10 cellular contexts compared by ENCODE assay signal in the genomic region with DNA sequence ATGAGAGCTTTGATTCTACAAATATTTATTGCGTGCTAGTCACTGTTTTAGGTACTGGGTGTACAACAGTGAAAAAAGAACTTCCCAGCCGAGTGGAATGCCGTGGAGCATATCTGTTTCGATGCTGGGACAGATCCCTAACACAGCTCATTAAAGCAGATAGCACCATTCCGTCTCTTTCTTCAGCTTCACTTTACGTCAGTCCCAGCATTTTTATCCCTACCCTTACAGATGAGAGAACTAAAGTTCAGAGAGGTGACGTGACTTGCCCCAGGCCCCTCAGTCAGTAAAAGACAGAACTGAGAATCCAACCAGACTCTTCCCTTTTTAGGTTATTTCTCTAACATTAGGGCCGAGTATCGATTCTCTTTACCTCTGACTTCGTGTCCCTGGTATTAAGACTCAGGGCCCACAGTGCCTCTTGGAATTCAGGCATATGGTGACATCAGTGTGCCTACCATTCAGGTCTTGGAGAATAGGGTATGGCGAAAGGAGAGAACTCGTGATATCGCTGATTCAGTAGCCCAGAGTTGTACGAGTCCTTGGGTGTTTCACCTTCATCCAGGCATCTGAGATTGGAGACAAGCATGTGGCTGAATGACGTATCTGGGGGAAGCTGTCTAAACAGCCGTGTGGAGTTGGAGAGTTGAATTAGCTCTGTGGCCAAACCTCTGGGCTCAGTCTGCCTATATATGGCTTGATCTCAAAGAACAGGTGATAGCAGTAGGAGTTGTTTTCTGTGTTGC. TPM values are rescaled to one million over a fixed set of nuclear protein-coding genes. Genes with fewer than 3 reads are reported as not detected.
DNase-seq lines count a peak whose midpoint lies in the region; ATAC-seq, FAIRE-seq and TF ChIP-seq lines count a peak whose summit lies in the region.
"Had no signal": no experiment of that assay in that cellular context is flagged by ENCODE, and none has a peak within 500 bp of the region (broad histone marks: within the 10 kb centered on the region; RNA-seq: fewer than 3 reads in every experiment).

No MANE protein-coding gene starts in this region.

- H3K4me1 ChIP-seq in HCT116 (ENCODE audit: control insufficient read depth in 1 of 2, insufficient read depth in 2 of 2, low read length in 2 of 2) (peaks cover 27 to 85% of the 10 kb centered on the region in 2 experiments), K562 (replicated peaks in 1 of 2; ENCODE audit: control insufficient read depth in 2 of 2, insufficient read depth in 2 of 2, low read length in 2 of 2) (peaks cover 60 to 81% of the 10 kb centered on the region in 2 experiments), spleen (peaks cover 55 to 96% (median 87%) of the 10 kb centered on the region in 6 donors)

- peaks cover 97% of the 10 kb centered on the region for H3K79me2 ChIP-seq in HCT116 (ENCODE audit: insufficient read depth, low read length)
- H3K79me2 ChIP-seq in K562 (ENCODE audit: control insufficient read depth, insufficient read depth, low read length), result peaks cover 90% of the 10 kb centered on the region

- H3K4me2 ChIP-seq in HCT116 (ENCODE audit: low read length) (no peak overlapping the region), K562 (ENCODE audit: insufficient read depth, low read length) (peak overlapping the region; percentile 77)

- H3K9me1 ChIP-seq in K562 (ENCODE audit: control insufficient read depth, insufficient read depth, low read length), result peaks cover 3% of the 10 kb centered on the region

- TF ChIP-seq POLR2A in HCT116 (IDR thresholded peaks at IDR 0.05; ENCODE audit: borderline replicate concordance, extremely low read depth, insufficient read depth, insufficient read length) (no peak), K562 (conservative IDR thresholded peaks at IDR 0.05) (no peak), spleen (IDR thresholded peaks at IDR 0.05) (no peak)

- peaks cover 0 to 33% of the 10 kb centered on the region in 2 experiments; a peak in 2 of 4 replicates for H3K36me3 ChIP-seq in HCT116 (ENCODE audit: control insufficient read depth in 1 of 2, insufficient read depth in 2 of 2, low read length in 2 of 2)
- peaks cover 49% of the 10 kb centered on the region for H3K36me3 ChIP-seq in K562 (ENCODE audit: control insufficient read depth, insufficient read depth, low read length)
- peaks cover 0 to 35% (median 0%) of the 10 kb centered on the region in 6 donors for H3K36me3 ChIP-seq in spleen

- H3K27me3 ChIP-seq in HCT116 (ENCODE audit: insufficient read depth, low read length) (no peaks in the 10 kb centered on the region), K562 (ENCODE audit: control insufficient read depth in 2 of 2, insufficient read depth in 2 of 2, low read length in 2 of 2) (no peaks in the 10 kb centered on the region), layer of hippocampus (ENCODE audit: control insufficient read depth, insufficient read depth, low read length) (no peaks in the 10 kb centered on the region), spleen (replicated peaks in 1 of 7) (no peaks in the 10 kb centered on the region)

- POLR2A ChIA-PET in HCT116 (lab: Charles Lee) (no interaction called here), K562 (lab: Yijun Ruan, JAX) (interaction anchor here (0.6 to 3.1 kb wide), 8 partner anchors 10 to 108 kb away, joined by 3 to 31 read pairs (median 3); a partner anchor contains a TSS)

- H4K20me1 ChIP-seq in HCT116 (ENCODE audit: insufficient read depth), result peaks cover 16% of the 10 kb centered on the region; the same call in 1 of the 2 replicates
- peaks cover 5% of the 10 kb centered on the region; the same call in 1 of the 2 replicates for H4K20me1 ChIP-seq in K562 (replicated peaks; ENCODE audit: control insufficient read depth, insufficient read depth, low read length)

- H2AFZ ChIP-seq in HCT116 (ENCODE audit: low read depth, low read length, poor library complexity, severe bottlenecking), result no peak overlapping the region
- no peak overlapping the region for H2AFZ ChIP-seq in K562 (ENCODE audit: low read depth, low read length)

- TF ChIP-seq RAD21 in HCT116 (IDR thresholded peaks at IDR 0.05; ENCODE audit: low read depth) (no peak), K562 (CRISPR knock-in tag; conservative IDR thresholded peaks at IDR 0.05 in 1 of 2, IDR thresholded peaks at IDR 0.05 in 1 of 2) (no peak)

- DNase-seq in HCT116 (ENCODE audit: low read depth, low spot score), result no peak
- DNase-seq in K562 (ENCODE audit: extremely low read depth in 1 of 4, low spot score in 3 of 4), result peak in 2 of 4 experiments; percentile 56 to 84
- no peak for DNase-seq in spleen
- no peak for DNase-seq in COR-L47 (lab: John Stamatoyannopoulos, UW)
- DNase-seq in HPDE6-E6E7 (ENCODE audit: extremely low spot score), result no peak
- no peak for DNase-seq in NCI-H1048 (lab: John Stamatoyannopoulos, UW)
- DNase-seq: HCEC 1CT, T1000 had no signal

- H3K4me3 ChIP-seq in HCT116 (replicated peaks in 1 of 2; ENCODE audit: low read depth in 1 of 2, low read length in 2 of 2) (no peak overlapping the region), K562 (no peak overlapping the region), spleen (no peak overlapping the region)

- 16% methylated on average over 16 of the region's 16 CpGs for WGBS in K562 (ENCODE audit: insufficient coverage, low coverage, missing lambda C conversion rate)
- WGBS in spleen, 5 donors, result 62 to 78% (median 70%) methylated on average over 16 of the region's 16 CpGs

- CTCF ChIA-PET in HCT116 (lab: Charles Lee), result interaction anchor here (1.7 kb wide), 1 partner anchor 9 kb away, joined by 4 read pairs; no protein-coding TSS in a partner anchor
- CTCF ChIA-PET in K562 (lab: Yijun Ruan, JAX; ENCODE audit: low intra/inter-chr PET ratio), result no interaction called here

- TF ChIP-seq EP300 in K562 (IDR thresholded peaks at IDR 0.05; ENCODE audit: low read length), result peak; percentile 53; the same call in 1 of the 2 replicates

- H3K9me2 ChIP-seq in HCT116 (ENCODE audit: insufficient read depth), result no peaks in the 10 kb centered on the region

- no peak overlapping the region; the same call in 1 of the 2 replicates for H3K27ac ChIP-seq in HCT116 (ENCODE audit: low read depth, low read length)
- peak overlapping the region; percentile 89 for H3K27ac ChIP-seq in K562 (ENCODE audit: extremely low read depth, low read depth, low read length)
- H3K27ac ChIP-seq in layer of hippocampus (ENCODE audit: low read depth, low read length), result peak overlapping the region; percentile 39
- peak overlapping the region; percentile 48 to 91 (median 66) for H3K27ac ChIP-seq in spleen

- peak; percentile 79 for FAIRE-seq in K562 (lab: Jason Lieb, UNC)

- TF ChIP-seq CTCF in HCT116 (IDR thresholded peaks at IDR 0.05 in 2 of 3, conservative IDR thresholded peaks at IDR 0.05 in 1 of 3; ENCODE audit: borderline replicate concordance in 1 of 3, insufficient read depth in 1 of 3, low read depth in 2 of 3, low read length in 2 of 3), result no peak
- no peak for TF ChIP-seq CTCF in K562 (IDR thresholded peaks at IDR 0.05 in 2 of 3, conservative IDR thresholded peaks at IDR 0.05 in 1 of 3; ENCODE audit: insufficient read depth in 2 of 3, low read depth in 1 of 3, low read length in 3 of 3)
- TF ChIP-seq CTCF in spleen (IDR thresholded peaks at IDR 0.05 in 8 of 11, conservative IDR thresholded peaks at IDR 0.05 in 3 of 11), result no peak

- intact Hi-C loops in HCT116 (cut with micrococcal nuclease), result no loop called here
- intact Hi-C loops in K562 (cut with micrococcal nuclease), result loop anchor here (1.0 to 5.0 kb wide), 3 partner anchors 19 to 53 kb away; no protein-coding TSS in a partner anchor
- intact Hi-C loops in spleen (cut with DNase I; ENCODE audit: low total_unique reads), result no loop called here

- ATAC-seq in HCT116, result no peak
- peak; percentile 51 for ATAC-seq in K562
- no peak for ATAC-seq in HG02642 (IDR thresholded peaks at IDR 0.05; ENCODE audit: poor library complexity, unreplicated experiment)

- RAD21 ChIA-PET in HCT116 (lab: Charles Lee; ENCODE audit: low non-redundant PET in 1 of 2, low total read pairs in 2 of 2, uncharacterized antibody in 2 of 2, unreplicated experiment in 2 of 2), result no interaction called here

- H3K9ac ChIP-seq in HCT116 (ENCODE audit: low read length) (peak overlapping the region; percentile 5; the same call in 1 of the 2 replicates), K562 (ENCODE audit: insufficient read depth in 1 of 2, low read depth in 2 of 2, low read length in 2 of 2) (peak overlapping the region; percentile 70 to 85; a peak in 3 of 4 replicates)

- in situ Hi-C loops in K562 (cut with MboI), result no loop called here

- BruUV-seq in HCT116 (replicated peaks; lab: Mats Ljungman, UMichigan) (no TSS peak), K562 (replicated peaks; lab: Mats Ljungman, UMichigan) (no TSS peak)

- H3K9me3 ChIP-seq in HCT116 (ENCODE audit: control insufficient read depth in 1 of 2, insufficient read depth in 1 of 2, low read depth in 1 of 2, low read length in 2 of 2) (no peaks in the 10 kb centered on the region), K562 (replicated peaks; ENCODE audit: control insufficient read depth, insufficient read depth, low read depth, low read length) (no peaks in the 10 kb centered on the region), spleen (no peaks in the 10 kb centered on the region)

RNA-seq across cellular contexts. Expression of a gene that starts 27.1 kb away (rescaled TPM):
- 651 TPM for total RNA-seq in HCT116 (2021; ENCODE audit: unreplicated experiment)
- 635 and 727 TPM in 2 replicates for polyA plus RNA-seq in HCT116 (2012)
- 168 and 288 TPM in 2 replicates for total RNA-seq in K562 (2011; cell fraction: chromatin; rRNA removed; ENCODE audit: low replicate concordance)
- total RNA-seq in K562 (2011; cell fraction: nucleolus; rRNA removed), result 79.0 and 102 TPM in 2 replicates
- total RNA-seq in K562 (2011; cell fraction: nucleoplasm; rRNA removed), result 99.5 and 155 TPM in 2 replicates
- total RNA-seq in K562 (2014; rRNA removed), result 159 and 202 TPM in 2 replicates
- total RNA-seq in K562 (2014; rRNA removed; fragmentation: Illumina TruSeq; extraction: Trizol), result 67.2 and 80.0 TPM in 2 replicates
- 58.2 and 67.4 TPM in 2 replicates for total RNA-seq in K562 (2015; rRNA removed; fragmentation: Illumina TruSeq; extraction: Trizol)
- total RNA-seq in K562 (2021), result 362 and 385 TPM in 2 replicates
- polyA plus RNA-seq in K562 (2011; rRNA removed), result 130 and 299 TPM in 2 replicates
- polyA plus RNA-seq in K562 (2011; cell fraction: cytosol; rRNA removed), result 90.1 and 157 TPM in 2 replicates
- 395 and 716 TPM in 2 replicates for polyA plus RNA-seq in K562 (2011; cell fraction: nucleus; rRNA removed)
- 444 and 454 TPM in 2 replicates for polyA plus RNA-seq in K562 (2012)
- polyA plus RNA-seq in K562 (2014; fragmentation: Illumina TruSeq; extraction: Trizol), result 149 and 163 TPM in 2 replicates
- polyA plus RNA-seq in K562 (2014; fragmentation: Nextera tagmentation; extraction: Ambion mirVana), result 1 to 10 TPM; 3.1 to 8.4 TPM
- polyA plus RNA-seq in K562 (2014; rRNA removed), result 115 and 125 TPM in 2 replicates
- 140 and 177 TPM in 2 replicates for polyA minus RNA-seq in K562 (2011; rRNA and poly(A)+ RNA removed)
- 135 and 194 TPM in 2 replicates for polyA minus RNA-seq in K562 (2011; cell fraction: cytosol; rRNA and poly(A)+ RNA removed)
- polyA minus RNA-seq in K562 (2011; cell fraction: nucleus; rRNA and poly(A)+ RNA removed), result 51.4 and 130 TPM in 2 replicates
- total RNA-seq in spleen, result 100 to 1,000 TPM; 360 to 621 (median 487) TPM
- 100 to 1,000 TPM in 1 of 3 donors, 10 to 100 TPM in 2; 39.3 to 185 (median 51.2) TPM for polyA plus RNA-seq in spleen

RNA-seq across cellular contexts. Expression of a gene that starts 55.6 kb away (rescaled TPM):
- total RNA-seq in HCT116 (2021; ENCODE audit: unreplicated experiment), result 313 TPM
- 474 and 485 TPM in 2 replicates for polyA plus RNA-seq in HCT116 (2012)
- 131 and 282 TPM in 2 replicates for total RNA-seq in K562 (2011; cell fraction: chromatin; rRNA removed; ENCODE audit: low replicate concordance)
- total RNA-seq in K562 (2011; cell fraction: nucleolus; rRNA removed), result 236 and 263 TPM in 2 replicates
- total RNA-seq in K562 (2011; cell fraction: nucleoplasm; rRNA removed), result 210 and 273 TPM in 2 replicates
- 733 and 769 TPM in 2 replicates for total RNA-seq in K562 (2014; rRNA removed)
- 363 and 429 TPM in 2 replicates for total RNA-seq in K562 (2014; rRNA removed; fragmentation: Illumina TruSeq; extraction: Trizol)
- total RNA-seq in K562 (2015; rRNA removed; fragmentation: Illumina TruSeq; extraction: Trizol), result 589 and 623 TPM in 2 replicates
- total RNA-seq in K562 (2021), result 686 and 693 TPM in 2 replicates
- polyA plus RNA-seq in K562 (2011; rRNA removed), result 387 and 460 TPM in 2 replicates
- 1,168 and 1,898 TPM in 2 replicates for polyA plus RNA-seq in K562 (2011; cell fraction: cytosol; rRNA removed)
- polyA plus RNA-seq in K562 (2011; cell fraction: nucleus; rRNA removed), result 374 and 383 TPM in 2 replicates
- polyA plus RNA-seq in K562 (2012), result 971 and 1,007 TPM in 2 replicates
- polyA plus RNA-seq in K562 (2014; fragmentation: Illumina TruSeq; extraction: Trizol), result 1,607 and 1,827 TPM in 2 replicates
- polyA plus RNA-seq in K562 (2014; fragmentation: Nextera tagmentation; extraction: Ambion mirVana), result 1,000 to 10,000 TPM; 1,193 to 1,486 TPM
- 798 and 985 TPM in 2 replicates for polyA plus RNA-seq in K562 (2014; rRNA removed)
- polyA minus RNA-seq in K562 (2011; rRNA and poly(A)+ RNA removed), result 447 and 499 TPM in 2 replicates
- 339 and 351 TPM in 2 replicates for polyA minus RNA-seq in K562 (2011; cell fraction: cytosol; rRNA and poly(A)+ RNA removed)
- polyA minus RNA-seq in K562 (2011; cell fraction: nucleus; rRNA and poly(A)+ RNA removed), result 64.2 and 164 TPM in 2 replicates
- 100 to 1,000 TPM; 232 to 538 (median 244) TPM for total RNA-seq in spleen
- polyA plus RNA-seq in spleen, result 100 to 1,000 TPM; 276 to 365 (median 328) TPM

RNA-seq across cellular contexts. Expression of a gene that starts 56.8 kb away (rescaled TPM):
- total RNA-seq in HCT116 (2021; ENCODE audit: unreplicated experiment) (9.1 TPM), K562 (2014; rRNA removed) (0.65 TPM in 1 of 2 replicates, not detected in the other), K562 (2014; rRNA removed; fragmentation: Illumina TruSeq; extraction: Trizol) (0.47 TPM in 1 of 2 replicates, not detected in the other), K562 (2015; rRNA removed; fragmentation: Illumina TruSeq; extraction: Trizol) (0.14 and 0.38 TPM in 2 replicates), K562 (2021) (3.0 and 3.2 TPM in 2 replicates), spleen (100 to 1,000 TPM in 4 of 7 donors, 10 to 100 TPM in 3; 58.2 to 163 (median 122) TPM)
- 2.1 and 2.2 TPM in 2 replicates for polyA plus RNA-seq in HCT116 (2012)
- total RNA-seq in K562 (2011; cell fraction: chromatin; rRNA removed; ENCODE audit: low replicate concordance), result 1.7 and 3.2 TPM in 2 replicates
- total RNA-seq in K562 (2011; cell fraction: nucleolus; rRNA removed), result 0.83 and 1.8 TPM in 2 replicates
- total RNA-seq in K562 (2011; cell fraction: nucleoplasm; rRNA removed), result 0.92 and 2.5 TPM in 2 replicates
- polyA plus RNA-seq in K562 (2011; rRNA removed) (0.39 and 0.81 TPM in 2 replicates), K562 (2014; fragmentation: Illumina TruSeq; extraction: Trizol) (0.31 and 0.61 TPM in 2 replicates), K562 (2014; fragmentation: Nextera tagmentation; extraction: Ambion mirVana) (1 to 10 TPM in 1 of 2 experiments, under 1 TPM in 1; 0.99 to 1.4 TPM), K562 (2014; rRNA removed) (0.50 and 0.99 TPM in 2 replicates), spleen (100 to 1,000 TPM in 2 of 3 donors, 10 to 100 TPM in 1; 81.3 to 161 (median 153) TPM)
- polyA plus RNA-seq in K562 (2011; cell fraction: cytosol; rRNA removed), result 0.50 and 0.69 TPM in 2 replicates
- polyA plus RNA-seq in K562 (2011; cell fraction: nucleus; rRNA removed), result 2.9 and 4.0 TPM in 2 replicates
- 0.57 and 1.1 TPM in 2 replicates for polyA plus RNA-seq in K562 (2012)
- polyA minus RNA-seq in K562 (2011; rRNA and poly(A)+ RNA removed), result 0.27 and 0.91 TPM in 2 replicates
- not detected in 2 replicates for polyA minus RNA-seq in K562 (2011; cell fraction: cytosol; rRNA and poly(A)+ RNA removed)
- 0.56 and 2.3 TPM in 2 replicates for polyA minus RNA-seq in K562 (2011; cell fraction: nucleus; rRNA and poly(A)+ RNA removed)
